Comparison of ENCODE assay signal across 10 cellular contexts in genomic region chr17:64500923-64501765, GRCh38. TPM values are rescaled to one million over a fixed set of nuclear protein-coding genes. Genes with fewer than 3 reads are reported as not detected.
A peak's percentile ranks its signal among the peaks of the same experiment; 100 is the strongest.
DNase-seq lines count a peak whose midpoint lies in the region; ATAC-seq and TF ChIP-seq lines count a peak whose summit lies in the region.
"Had no signal": no experiment of that assay in that cellular context is flagged by ENCODE, and none has a peak within 500 bp of the region (broad histone marks: within the 10 kb centered on the region; RNA-seq: fewer than 3 reads in every experiment).

No MANE protein-coding gene starts in this region.

- CTCF ChIA-PET in activated naive CD4-positive, alpha-beta T cell treated with anti-CD3 and anti-CD28 coated beads, Interleukin-2, amount 10 ng/mL, durations not matched to agents 7 days and 5 days (lab: Charles Lee) = interaction anchor here (0.6 to 1.4 kb wide), 3 partner anchors 10 to 102 kb away, joined by 3 to 5 read pairs (median 3); no protein-coding TSS in a partner anchor
- CTCF ChIA-PET in A673 (lab: Charles Lee) = no interaction called here

- H3K27me3 ChIP-seq in tibial artery = no peaks in the 10 kb centered on the region
- peaks cover 0 to 1% of the 10 kb centered on the region in 2 donors for H3K27me3 ChIP-seq in aorta (ENCODE audit: control insufficient read depth in 1 of 2, insufficient read depth in 2 of 2, low read length in 1 of 2)
- no peaks in the 10 kb centered on the region for H3K27me3 ChIP-seq in A673 (replicated peaks; ENCODE audit: insufficient read depth, low read depth, low read length, poor library complexity)

- H3K4me1 Mint-ChIP-seq in activated naive CD4-positive, alpha-beta T cell treated with anti-CD3 and anti-CD28 coated beads, Interleukin-2, amount 50 U/mL, for 24 hours = peaks cover 85% of the 10 kb centered on the region
- H3K4me1 Mint-ChIP-seq in activated naive CD4-positive, alpha-beta T cell treated with anti-CD3 and anti-CD28 coated beads, Interleukin-2, amount 10 ng/mL, durations not matched to agents 7 days and 5 days = peaks cover 82% of the 10 kb centered on the region

- peak overlapping the region; percentile 97 for H3K27ac ChIP-seq in epithelial cell of prostate
- peak overlapping the region; percentile 26 to 100 for H3K27ac ChIP-seq in tibial artery
- no peak overlapping the region for H3K27ac ChIP-seq in aorta (ENCODE audit: low read depth in 1 of 2, low read length in 2 of 2)
- no peak overlapping the region for H3K27ac ChIP-seq in A673 (ENCODE audit: low read depth, low read length, poor library complexity, severe bottlenecking)

- ATAC-seq in GM19035 (IDR thresholded peaks at IDR 0.05; ENCODE audit: unreplicated experiment) (no peak), aorta (ENCODE audit: low FRiP score) (no peak)

- peaks cover 62 to 82% (median 63%) of the 10 kb centered on the region in 3 donors for H3K36me3 ChIP-seq in tibial artery
- peaks cover 12% of the 10 kb centered on the region in 2 donors for H3K36me3 ChIP-seq in aorta (ENCODE audit: control insufficient read depth in 1 of 2, insufficient read depth in 2 of 2, low read length in 1 of 2)
- peaks cover 76% of the 10 kb centered on the region for H3K36me3 ChIP-seq in A673 (ENCODE audit: insufficient read depth, low read length, poor library complexity, severe bottlenecking)

- POLR2A ChIA-PET in A673 (lab: Charles Lee; ENCODE audit: low non-redundant PET) = interaction anchor here (0.5 kb wide), 1 partner anchor 183 kb away, joined by 10 read pairs; no protein-coding TSS in a partner anchor

- DNase-seq in activated naive CD4-positive, alpha-beta T cell treated with anti-CD3 and anti-CD28 coated beads, Interleukin-2, amount 10 ng/mL, durations not matched to agents 7 days and 5 days = no peak
- DNase-seq in T follicular helper cell (ENCODE audit: low read depth) (peak; percentile 9), epithelial cell of prostate (ENCODE audit: low read depth, low spot score) (no peak), tibial artery (no peak), aorta (no peak), A673 (ENCODE audit: low spot score) (no peak)
- DNase-seq: midbrain, NCI-H146 had no signal

- no peaks in the 10 kb centered on the region for H3K27me3 Mint-ChIP-seq in activated naive CD4-positive, alpha-beta T cell treated with anti-CD3 and anti-CD28 coated beads, Interleukin-2, amount 50 U/mL, for 24 hours
- peaks cover 1% of the 10 kb centered on the region for H3K27me3 Mint-ChIP-seq in activated naive CD4-positive, alpha-beta T cell treated with anti-CD3 and anti-CD28 coated beads, Interleukin-2, amount 10 ng/mL, durations not matched to agents 7 days and 5 days

- no peak overlapping the region for H3K4me3 ChIP-seq in tibial artery
- H3K4me3 ChIP-seq in aorta (ENCODE audit: low read length in 2 of 2) = no peak overlapping the region
- H3K4me3 ChIP-seq in A673 (ENCODE audit: low read depth, low read length, poor library complexity, severe bottlenecking) = no peak overlapping the region

- peak overlapping the region; percentile 95 for H3K4me3 Mint-ChIP-seq in activated naive CD4-positive, alpha-beta T cell treated with anti-CD3 and anti-CD28 coated beads, Interleukin-2, amount 50 U/mL, for 24 hours
- no peak overlapping the region for H3K4me3 Mint-ChIP-seq in activated naive CD4-positive, alpha-beta T cell treated with anti-CD3 and anti-CD28 coated beads, Interleukin-2, amount 10 ng/mL, durations not matched to agents 7 days and 5 days

- H3K36me3 Mint-ChIP-seq in activated naive CD4-positive, alpha-beta T cell treated with anti-CD3 and anti-CD28 coated beads, Interleukin-2, amount 50 U/mL, for 24 hours = peaks cover 64% of the 10 kb centered on the region
- H3K36me3 Mint-ChIP-seq in activated naive CD4-positive, alpha-beta T cell treated with anti-CD3 and anti-CD28 coated beads, Interleukin-2, amount 10 ng/mL, durations not matched to agents 7 days and 5 days = peaks cover 80% of the 10 kb centered on the region

- H3K4me1 ChIP-seq in tibial artery = peaks cover 9 to 75% (median 50%) of the 10 kb centered on the region in 4 donors
- H3K4me1 ChIP-seq in aorta (ENCODE audit: control insufficient read depth in 1 of 2, insufficient read depth in 2 of 2, low read length in 2 of 2) = no peaks in the 10 kb centered on the region
- H3K4me1 ChIP-seq in A673 (ENCODE audit: insufficient read depth, low read length, poor library complexity, severe bottlenecking) = peaks cover 9% of the 10 kb centered on the region

- BruUV-seq in A673 (replicated peaks; lab: Mats Ljungman, UMichigan) = no TSS peak

- peak overlapping the region; percentile 85 for H3K27ac Mint-ChIP-seq in activated naive CD4-positive, alpha-beta T cell treated with anti-CD3 and anti-CD28 coated beads, Interleukin-2, amount 50 U/mL, for 24 hours
- no peak overlapping the region for H3K27ac Mint-ChIP-seq in activated naive CD4-positive, alpha-beta T cell treated with anti-CD3 and anti-CD28 coated beads, Interleukin-2, amount 10 ng/mL, durations not matched to agents 7 days and 5 days

- H3K9me3 ChIP-seq in tibial artery (no peaks in the 10 kb centered on the region), aorta (ENCODE audit: control insufficient read depth, low read length) (no peaks in the 10 kb centered on the region), A673 (ENCODE audit: low read depth, low read length, poor library complexity, severe bottlenecking) (no peaks in the 10 kb centered on the region)

- intact Hi-C loops in tibial artery (cut with DNase I; ENCODE audit: low total_unique reads) (no loop called here), aorta (cut with DNase I) (loop anchor here in 1 of 2 donors (10.0 kb wide), 1 partner anchor 356 kb away; no protein-coding TSS in a partner anchor), A673 (cut with micrococcal nuclease; ENCODE audit: unreplicated experiment) (no loop called here)

- 69 to 70% methylated on average over 10 of the region's 10 CpGs for WGBS in aorta, 2 donors

- no peak for TF ChIP-seq CTCF in tibial artery (IDR thresholded peaks at IDR 0.05)
- TF ChIP-seq CTCF in A673 (conservative IDR thresholded peaks at IDR 0.05; ENCODE audit: low read depth, low read length) = no peak

- H3K9me3 Mint-ChIP-seq in activated naive CD4-positive, alpha-beta T cell treated with anti-CD3 and anti-CD28 coated beads, Interleukin-2, amount 50 U/mL, for 24 hours = no peaks in the 10 kb centered on the region
- H3K9me3 Mint-ChIP-seq in activated naive CD4-positive, alpha-beta T cell treated with anti-CD3 and anti-CD28 coated beads, Interleukin-2, amount 10 ng/mL, durations not matched to agents 7 days and 5 days = no peaks in the 10 kb centered on the region

RNA-seq across cellular contexts. Expression of gene POLG2, which starts 4.3 kb away (rescaled TPM):
- total RNA-seq in aorta (10 to 100 TPM; 12.8 to 20.6 TPM), A673 (2021) (25.6 and 31.5 TPM in 2 replicates)
- polyA plus RNA-seq in aorta = 10 to 100 TPM; 10.0 to 19.2 TPM

RNA-seq across cellular contexts. Expression of gene DDX5, which starts 4.9 kb away (rescaled TPM):
- total RNA-seq in aorta (100 to 1,000 TPM; 901 to 936 TPM), A673 (2021) (867 and 911 TPM in 2 replicates)
- polyA plus RNA-seq in aorta = 100 to 1,000 TPM; 213 to 952 TPM

RNA-seq across cellular contexts. Expression of gene CEP95, which starts 5.6 kb away (rescaled TPM):
- total RNA-seq in aorta = 10 to 100 TPM; 39.7 to 49.8 TPM
- polyA plus RNA-seq in aorta = 10 to 100 TPM; 22.7 to 96.4 TPM
- 66.8 and 72.9 TPM in 2 replicates for total RNA-seq in A673 (2021)

RNA-seq across cellular contexts. Expression of gene MILR1, which starts 52.2 kb away (rescaled TPM):
- 10 to 100 TPM; 13.0 to 29.8 TPM for total RNA-seq in aorta
- polyA plus RNA-seq in aorta = 10 to 100 TPM; 12.0 TPM
- total RNA-seq in A673 (2021) = not detected in 2 replicates

Comparison
In these comparisons a context has a peak if more than half of its experiments do, and no peak if none do; other contexts are left out.
1. H3K27ac ChIP-seq: peak in epithelial cell of prostate (single experiment) and tibial artery (2 of 2); none in aorta (0 of 2) and A673 (single experiment).